12 cellular contexts compared by ENCODE assay signal in the genomic region with DNA sequence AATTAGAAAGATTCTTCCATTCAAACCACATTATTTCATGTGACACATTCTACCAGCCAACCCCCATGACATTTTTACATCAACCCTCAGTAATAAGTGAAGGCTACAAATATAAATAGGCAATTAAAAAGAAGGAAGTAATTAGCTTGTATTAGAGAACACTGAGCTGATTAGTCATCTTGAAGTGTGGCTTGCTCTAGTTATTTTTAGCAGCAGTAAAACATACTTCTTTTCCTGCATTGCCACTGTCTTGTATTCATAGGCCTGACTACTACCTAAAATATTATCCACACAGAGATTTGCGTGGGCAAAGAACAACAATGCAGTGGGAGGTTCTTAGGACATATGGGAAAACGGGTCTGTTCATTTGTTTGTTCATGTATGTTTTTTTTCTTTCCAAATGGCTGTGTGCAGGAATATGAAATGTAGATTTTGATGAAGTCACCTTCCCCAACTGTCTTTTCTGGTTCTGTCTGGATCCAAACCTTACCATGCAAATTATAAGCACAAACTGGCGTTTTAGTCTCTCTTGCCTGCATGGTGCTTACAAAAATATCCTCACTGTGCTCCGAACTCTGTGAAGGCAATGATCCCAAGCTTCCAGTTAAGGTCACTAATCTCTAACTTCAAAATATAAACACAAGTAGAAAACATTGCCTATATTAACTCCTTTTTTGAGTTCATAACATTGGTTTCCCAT. TPM values are rescaled to one million over a fixed set of nuclear protein-coding genes. Genes with fewer than 3 reads are reported as not detected.
DNase-seq lines count a peak whose midpoint lies in the region; ATAC-seq, FAIRE-seq and TF ChIP-seq lines count a peak whose summit lies in the region.
"Had no signal": no experiment of that assay in that cellular context is flagged by ENCODE, and none has a peak within 500 bp of the region (broad histone marks: within the 10 kb centered on the region; RNA-seq: fewer than 3 reads in every experiment).

No MANE protein-coding gene starts in this region.

- H4K20me1 ChIP-seq in endothelial cell of umbilical vein (replicated peaks; ENCODE audit: control insufficient read depth, extremely low read depth, insufficient read depth, low read length) = no peaks in the 10 kb centered on the region

- no peak overlapping the region for H3K27ac ChIP-seq in endothelial cell of umbilical vein (ENCODE audit: insufficient read depth, low read depth, low read length)
- H3K27ac ChIP-seq: KMS-11 had no signal

- no TSS peak for BruUV-seq in endothelial cell of umbilical vein (replicated peaks; lab: Mats Ljungman, UMichigan)

- H3K4me3 ChIP-seq in endothelial cell of umbilical vein (replicated peaks in 1 of 3; ENCODE audit: insufficient read depth in 1 of 3, low read depth in 1 of 3, low read length in 3 of 3) = no peak overlapping the region
- no peak overlapping the region for H3K4me3 ChIP-seq in retinal pigment epithelial cell (ENCODE audit: low read length)

- CTCF ChIA-PET in endothelial cell of umbilical vein (lab: Charles Lee) = interaction anchor here (1.0 to 1.7 kb wide), 4 partner anchors 11 to 32 kb away, joined by 3 to 5 read pairs (median 4); no protein-coding TSS in a partner anchor

- ATAC-seq in GM18511 (IDR thresholded peaks at IDR 0.05; ENCODE audit: unreplicated experiment) = no peak
- ATAC-seq in HG03135 (IDR thresholded peaks at IDR 0.05; ENCODE audit: unreplicated experiment) = no peak
- ATAC-seq in HG02938 (IDR thresholded peaks at IDR 0.05; ENCODE audit: unreplicated experiment) = no peak
- ATAC-seq: T-cell had no signal

- intact Hi-C loops in endothelial cell of umbilical vein (cut with micrococcal nuclease) = loop anchor here (5.0 kb wide), 1 partner anchor 41 kb away; no protein-coding TSS in a partner anchor

- DNase-seq in DMS 273 (lab: John Stamatoyannopoulos, UW; ENCODE audit: unreplicated experiment) (peak; percentile 31), DMS 273 treated with DMSO at 0.1 percent for 48 hours (lab: John Stamatoyannopoulos, UW) (no peak), NOMO-1 (lab: John Stamatoyannopoulos, UW; ENCODE audit: unreplicated experiment in 2 of 2) (peak; percentile 83 to 99), endothelial cell of umbilical vein (ENCODE audit: low read depth, low spot score) (peak; percentile 77), retinal pigment epithelial cell (ENCODE audit: low read depth) (peak; percentile 77)
- DNase-seq: 8988T, mesendoderm, T-cell had no signal

- dilution Hi-C loops in endothelial cell of umbilical vein (cut with MboI; ENCODE audit: extremely low pct_ligation_motif_present, low sequenced_read_pairs) = no loop called here

- TF ChIP-seq POLR2A in endothelial cell of umbilical vein (IDR thresholded peaks at IDR 0.05; ENCODE audit: low read depth, low read length) = no peak

- H2AFZ ChIP-seq in endothelial cell of umbilical vein (ENCODE audit: low read depth, low read length) = no peak overlapping the region

- H3K4me2 ChIP-seq in endothelial cell of umbilical vein (ENCODE audit: insufficient read depth, low read length) = peak overlapping the region; percentile 38
- H3K4me2 ChIP-seq: KMS-11 had no signal

- POLR2A ChIA-PET in endothelial cell of umbilical vein (lab: Charles Lee) = no interaction called here

- H3K36me3 ChIP-seq in endothelial cell of umbilical vein (ENCODE audit: control insufficient read depth in 2 of 2, extremely low read depth in 1 of 2, insufficient read depth in 2 of 2, low read length in 2 of 2) = no peaks in the 10 kb centered on the region

- no peak overlapping the region for H3K9ac ChIP-seq in endothelial cell of umbilical vein (replicated peaks; ENCODE audit: extremely low read depth, insufficient read depth, low read length)
- H3K9ac ChIP-seq: KMS-11 had no signal

- H3K9me1 ChIP-seq in endothelial cell of umbilical vein (replicated peaks; ENCODE audit: control insufficient read depth, extremely low read depth, insufficient read depth, low read length) = no peaks in the 10 kb centered on the region

- no peaks in the 10 kb centered on the region for H3K79me2 ChIP-seq in endothelial cell of umbilical vein (ENCODE audit: control insufficient read depth, insufficient read depth, low read length)

- no peaks in the 10 kb centered on the region for H3K27me3 ChIP-seq in endothelial cell of umbilical vein (ENCODE audit: control insufficient read depth in 2 of 2, insufficient read depth in 2 of 2, low read length in 2 of 2)

- peak; percentile 86 for FAIRE-seq in endothelial cell of umbilical vein (lab: Jason Lieb, UNC)

- H3K9me3 ChIP-seq in endothelial cell of umbilical vein (replicated peaks; ENCODE audit: control insufficient read depth, insufficient read depth, low read length) = no peaks in the 10 kb centered on the region

- H3K4me1 ChIP-seq in endothelial cell of umbilical vein (ENCODE audit: control insufficient read depth, extremely low read depth, insufficient read depth, low read length) = peaks cover 16% of the 10 kb centered on the region

- TF ChIP-seq CTCF in endothelial cell of umbilical vein (IDR thresholded peaks at IDR 0.05; ENCODE audit: extremely low read depth in 1 of 2, insufficient read depth in 1 of 2, low read depth in 1 of 2, low read length in 2 of 2) (no peak), retinal pigment epithelial cell (conservative IDR thresholded peaks at IDR 0.05; ENCODE audit: low read depth, low read length) (no peak)

TF ChIP-seq in endothelial cell of umbilical vein, 7 proteins besides CTCF, POLR2A, EP300 and RAD21:
- TF ChIP-seq FOS (IDR thresholded peaks at IDR 0.05; ENCODE audit: borderline replicate concordance, insufficient read depth, low read length) (peak; percentile 62), EZH2 (IDR thresholded peaks at IDR 0.05; ENCODE audit: borderline replicate concordance, low read depth, low read length, severe bottlenecking) (no peak), JUN (IDR thresholded peaks at IDR 0.05; ENCODE audit: borderline replicate concordance, insufficient read depth, insufficient read length, low read depth) (peak; percentile 55), MYC (IDR thresholded peaks at IDR 0.05; ENCODE audit: low read depth, low read length) (no peak)

RNA-seq across cellular contexts. Expression of a gene that starts 31.5 kb away (rescaled TPM):
- not detected in 2 replicates for total RNA-seq in endothelial cell of umbilical vein
- not detected in 2 replicates for polyA plus RNA-seq in endothelial cell of umbilical vein
- polyA plus RNA-seq in endothelial cell of umbilical vein (2011; cell fraction: cytosol; rRNA removed) = not detected in 2 replicates
- not detected in 2 replicates for polyA plus RNA-seq in endothelial cell of umbilical vein (2011; cell fraction: nucleus; rRNA removed)
- polyA plus RNA-seq in endothelial cell of umbilical vein (2012) = not detected in 2 replicates
- polyA minus RNA-seq in endothelial cell of umbilical vein = not detected in 2 replicates
- polyA minus RNA-seq in endothelial cell of umbilical vein (2011; cell fraction: cytosol; rRNA and poly(A)+ RNA removed) = not detected
- polyA minus RNA-seq in endothelial cell of umbilical vein (2011; cell fraction: nucleus; rRNA and poly(A)+ RNA removed) = not detected in 2 replicates
